Comparison of ENCODE assay signal across 1 cellular context in genomic region chr12:49548481-49548821, GRCh38.
TF ChIP-seq lines count a peak whose summit lies in the region.

No MANE protein-coding gene starts in this region.

TF ChIP-seq in SK-N-SH treated with all-trans-retinoic acid at 6 μM for 48 hours, 23 proteins besides CTCF, POLR2A, EP300 and RAD21 (continued from another document):
- TF ChIP-seq CSRNP3 (CRISPR knock-in tag; IDR thresholded peaks at IDR 0.05) (no peak), RARB (CRISPR knock-in tag; IDR thresholded peaks at IDR 0.05) (no peak), BACH2 (CRISPR knock-in tag; IDR thresholded peaks at IDR 0.05; ENCODE audit: borderline replicate concordance) (no peak), SNAI2 (CRISPR knock-in tag; IDR thresholded peaks at IDR 0.05) (no peak)
TF ChIP-seq in SK-N-SH treated with all-trans-retinoic acid at 6 μM for 48 hours: peak in this region for 0.
